In genomic region chr10:71967958-71968357, GRCh38 we compare ENCODE assay signal across 3 cellular contexts. TPM values are rescaled to one million over a fixed set of nuclear protein-coding genes. Genes with fewer than 3 reads are reported as not detected.
"Had no signal": no experiment of that assay in that cellular context is flagged by ENCODE, and none has a peak within 500 bp of the region (broad histone marks: within the 10 kb centered on the region; RNA-seq: fewer than 3 reads in every experiment).

No MANE protein-coding gene starts in this region.

RNA-seq across cellular contexts. Expression of gene CHST3, which starts 3.8 kb away (rescaled TPM):
- total RNA-seq: activated B cell treated with CpG ODN at 0.5 μM for 24 hours had no signal
- polyA plus RNA-seq: immature natural killer cell; naive thymus-derived CD4-positive, alpha-beta T cell had no signal
